1 cellular context compared by ENCODE assay signal in the genomic region with DNA sequence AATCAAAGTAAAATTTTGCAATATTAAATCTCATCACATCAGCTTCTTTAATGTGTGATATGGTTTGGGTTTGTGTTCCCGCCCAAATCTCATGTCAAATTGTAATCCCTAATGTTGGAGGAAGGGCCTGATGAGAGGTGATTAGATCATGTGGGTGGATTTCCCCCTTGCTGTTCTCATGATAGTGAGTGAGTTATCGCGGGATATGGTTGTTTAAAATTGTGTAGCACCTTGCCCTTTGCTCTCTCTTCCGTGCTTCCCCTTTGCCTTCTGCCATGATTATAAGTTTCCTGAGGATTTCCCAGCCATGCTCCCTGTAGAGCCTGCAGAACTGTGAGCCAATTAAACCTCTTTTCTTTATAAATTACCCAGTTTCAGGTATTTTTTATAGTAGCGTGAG.
TF ChIP-seq lines count a peak whose summit lies in the region.

No MANE protein-coding gene starts in this region.

TF ChIP-seq in GM12878, 131 proteins besides CTCF, POLR2A, EP300 and RAD21 (continued from another document):
- TF ChIP-seq, protein P1, sequence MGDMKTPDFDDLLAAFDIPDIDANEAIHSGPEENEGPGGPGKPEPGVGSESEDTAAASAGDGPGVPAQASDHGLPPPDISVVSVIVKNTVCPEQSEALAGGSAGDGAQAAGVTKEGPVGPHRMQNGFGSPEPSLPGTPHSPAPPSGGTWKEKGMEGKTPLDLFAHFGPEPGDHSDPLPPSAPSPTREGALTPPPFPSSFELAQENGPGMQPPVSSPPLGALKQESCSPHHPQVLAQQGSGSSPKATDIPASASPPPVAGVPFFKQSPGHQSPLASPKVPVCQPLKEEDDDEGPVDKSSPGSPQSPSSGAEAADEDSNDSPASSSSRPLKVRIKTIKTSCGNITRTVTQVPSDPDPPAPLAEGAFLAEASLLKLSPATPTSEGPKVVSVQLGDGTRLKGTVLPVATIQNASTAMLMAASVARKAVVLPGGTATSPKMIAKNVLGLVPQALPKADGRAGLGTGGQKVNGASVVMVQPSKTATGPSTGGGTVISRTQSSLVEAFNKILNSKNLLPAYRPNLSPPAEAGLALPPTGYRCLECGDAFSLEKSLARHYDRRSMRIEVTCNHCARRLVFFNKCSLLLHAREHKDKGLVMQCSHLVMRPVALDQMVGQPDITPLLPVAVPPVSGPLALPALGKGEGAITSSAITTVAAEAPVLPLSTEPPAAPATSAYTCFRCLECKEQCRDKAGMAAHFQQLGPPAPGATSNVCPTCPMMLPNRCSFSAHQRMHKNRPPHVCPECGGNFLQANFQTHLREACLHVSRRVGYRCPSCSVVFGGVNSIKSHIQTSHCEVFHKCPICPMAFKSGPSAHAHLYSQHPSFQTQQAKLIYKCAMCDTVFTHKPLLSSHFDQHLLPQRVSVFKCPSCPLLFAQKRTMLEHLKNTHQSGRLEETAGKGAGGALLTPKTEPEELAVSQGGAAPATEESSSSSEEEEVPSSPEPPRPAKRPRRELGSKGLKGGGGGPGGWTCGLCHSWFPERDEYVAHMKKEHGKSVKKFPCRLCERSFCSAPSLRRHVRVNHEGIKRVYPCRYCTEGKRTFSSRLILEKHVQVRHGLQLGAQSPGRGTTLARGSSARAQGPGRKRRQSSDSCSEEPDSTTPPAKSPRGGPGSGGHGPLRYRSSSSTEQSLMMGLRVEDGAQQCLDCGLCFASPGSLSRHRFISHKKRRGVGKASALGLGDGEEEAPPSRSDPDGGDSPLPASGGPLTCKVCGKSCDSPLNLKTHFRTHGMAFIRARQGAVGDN (IDR thresholded peaks at IDR 0.05) = no peak
- TF ChIP-seq MEF2A (IDR thresholded peaks at IDR 0.05; ENCODE audit: insufficient read depth, low read depth, low read length) (no peak), NFIC (IDR thresholded peaks at IDR 0.05; ENCODE audit: low read depth, low read length) (no peak), RFX5 (IDR thresholded peaks at IDR 0.05; ENCODE audit: low read depth, low read length) (no peak), CHD2 (IDR thresholded peaks at IDR 0.05; ENCODE audit: borderline replicate concordance, low read depth, low read length) (no peak), JUND (IDR thresholded peaks at IDR 0.05; ENCODE audit: low read depth, low read length) (no peak), NRF1 (conservative IDR thresholded peaks at IDR 0.05; ENCODE audit: low read depth, low read length) (no peak), LARP7 (IDR thresholded peaks at IDR 0.05) (no peak), BRCA1 (IDR thresholded peaks at IDR 0.05; ENCODE audit: low read depth, low read length) (no peak), ASH2L (IDR thresholded peaks at IDR 0.05; ENCODE audit: borderline replicate concordance, low read depth) (no peak), YY1 (IDR thresholded peaks at IDR 0.05; ENCODE audit: low read depth, low read length) (no peak)
- TF ChIP-seq, protein P2, sequence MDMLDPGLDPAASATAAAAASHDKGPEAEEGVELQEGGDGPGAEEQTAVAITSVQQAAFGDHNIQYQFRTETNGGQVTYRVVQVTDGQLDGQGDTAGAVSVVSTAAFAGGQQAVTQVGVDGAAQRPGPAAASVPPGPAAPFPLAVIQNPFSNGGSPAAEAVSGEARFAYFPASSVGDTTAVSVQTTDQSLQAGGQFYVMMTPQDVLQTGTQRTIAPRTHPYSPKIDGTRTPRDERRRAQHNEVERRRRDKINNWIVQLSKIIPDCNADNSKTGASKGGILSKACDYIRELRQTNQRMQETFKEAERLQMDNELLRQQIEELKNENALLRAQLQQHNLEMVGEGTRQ (IDR thresholded peaks at IDR 0.05; ENCODE audit: borderline replicate concordance, low read depth, low read length) = no peak
- TF ChIP-seq, protein P3, sequence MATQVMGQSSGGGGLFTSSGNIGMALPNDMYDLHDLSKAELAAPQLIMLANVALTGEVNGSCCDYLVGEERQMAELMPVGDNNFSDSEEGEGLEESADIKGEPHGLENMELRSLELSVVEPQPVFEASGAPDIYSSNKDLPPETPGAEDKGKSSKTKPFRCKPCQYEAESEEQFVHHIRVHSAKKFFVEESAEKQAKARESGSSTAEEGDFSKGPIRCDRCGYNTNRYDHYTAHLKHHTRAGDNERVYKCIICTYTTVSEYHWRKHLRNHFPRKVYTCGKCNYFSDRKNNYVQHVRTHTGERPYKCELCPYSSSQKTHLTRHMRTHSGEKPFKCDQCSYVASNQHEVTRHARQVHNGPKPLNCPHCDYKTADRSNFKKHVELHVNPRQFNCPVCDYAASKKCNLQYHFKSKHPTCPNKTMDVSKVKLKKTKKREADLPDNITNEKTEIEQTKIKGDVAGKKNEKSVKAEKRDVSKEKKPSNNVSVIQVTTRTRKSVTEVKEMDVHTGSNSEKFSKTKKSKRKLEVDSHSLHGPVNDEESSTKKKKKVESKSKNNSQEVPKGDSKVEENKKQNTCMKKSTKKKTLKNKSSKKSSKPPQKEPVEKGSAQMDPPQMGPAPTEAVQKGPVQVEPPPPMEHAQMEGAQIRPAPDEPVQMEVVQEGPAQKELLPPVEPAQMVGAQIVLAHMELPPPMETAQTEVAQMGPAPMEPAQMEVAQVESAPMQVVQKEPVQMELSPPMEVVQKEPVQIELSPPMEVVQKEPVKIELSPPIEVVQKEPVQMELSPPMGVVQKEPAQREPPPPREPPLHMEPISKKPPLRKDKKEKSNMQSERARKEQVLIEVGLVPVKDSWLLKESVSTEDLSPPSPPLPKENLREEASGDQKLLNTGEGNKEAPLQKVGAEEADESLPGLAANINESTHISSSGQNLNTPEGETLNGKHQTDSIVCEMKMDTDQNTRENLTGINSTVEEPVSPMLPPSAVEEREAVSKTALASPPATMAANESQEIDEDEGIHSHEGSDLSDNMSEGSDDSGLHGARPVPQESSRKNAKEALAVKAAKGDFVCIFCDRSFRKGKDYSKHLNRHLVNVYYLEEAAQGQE (IDR thresholded peaks at IDR 0.05; ENCODE audit: low read depth, low read length) = no peak
- TF ChIP-seq, protein P4, sequence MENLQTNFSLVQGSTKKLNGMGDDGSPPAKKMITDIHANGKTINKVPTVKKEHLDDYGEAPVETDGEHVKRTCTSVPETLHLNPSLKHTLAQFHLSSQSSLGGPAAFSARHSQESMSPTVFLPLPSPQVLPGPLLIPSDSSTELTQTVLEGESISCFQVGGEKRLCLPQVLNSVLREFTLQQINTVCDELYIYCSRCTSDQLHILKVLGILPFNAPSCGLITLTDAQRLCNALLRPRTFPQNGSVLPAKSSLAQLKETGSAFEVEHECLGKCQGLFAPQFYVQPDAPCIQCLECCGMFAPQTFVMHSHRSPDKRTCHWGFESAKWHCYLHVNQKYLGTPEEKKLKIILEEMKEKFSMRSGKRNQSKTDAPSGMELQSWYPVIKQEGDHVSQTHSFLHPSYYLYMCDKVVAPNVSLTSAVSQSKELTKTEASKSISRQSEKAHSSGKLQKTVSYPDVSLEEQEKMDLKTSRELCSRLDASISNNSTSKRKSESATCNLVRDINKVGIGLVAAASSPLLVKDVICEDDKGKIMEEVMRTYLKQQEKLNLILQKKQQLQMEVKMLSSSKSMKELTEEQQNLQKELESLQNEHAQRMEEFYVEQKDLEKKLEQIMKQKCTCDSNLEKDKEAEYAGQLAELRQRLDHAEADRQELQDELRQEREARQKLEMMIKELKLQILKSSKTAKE (IDR thresholded peaks at IDR 0.05; ENCODE audit: low read depth, poor library complexity, severe bottlenecking) = no peak
- TF ChIP-seq, protein P5, sequence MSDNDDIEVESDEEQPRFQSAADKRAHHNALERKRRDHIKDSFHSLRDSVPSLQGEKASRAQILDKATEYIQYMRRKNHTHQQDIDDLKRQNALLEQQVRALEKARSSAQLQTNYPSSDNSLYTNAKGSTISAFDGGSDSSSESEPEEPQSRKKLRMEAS (IDR thresholded peaks at IDR 0.05; ENCODE audit: low read depth, low read length) = no peak
TF ChIP-seq in GM12878: peak in this region for 0.
